Comparison of ENCODE assay signal across 25 cellular contexts in the genomic region with DNA sequence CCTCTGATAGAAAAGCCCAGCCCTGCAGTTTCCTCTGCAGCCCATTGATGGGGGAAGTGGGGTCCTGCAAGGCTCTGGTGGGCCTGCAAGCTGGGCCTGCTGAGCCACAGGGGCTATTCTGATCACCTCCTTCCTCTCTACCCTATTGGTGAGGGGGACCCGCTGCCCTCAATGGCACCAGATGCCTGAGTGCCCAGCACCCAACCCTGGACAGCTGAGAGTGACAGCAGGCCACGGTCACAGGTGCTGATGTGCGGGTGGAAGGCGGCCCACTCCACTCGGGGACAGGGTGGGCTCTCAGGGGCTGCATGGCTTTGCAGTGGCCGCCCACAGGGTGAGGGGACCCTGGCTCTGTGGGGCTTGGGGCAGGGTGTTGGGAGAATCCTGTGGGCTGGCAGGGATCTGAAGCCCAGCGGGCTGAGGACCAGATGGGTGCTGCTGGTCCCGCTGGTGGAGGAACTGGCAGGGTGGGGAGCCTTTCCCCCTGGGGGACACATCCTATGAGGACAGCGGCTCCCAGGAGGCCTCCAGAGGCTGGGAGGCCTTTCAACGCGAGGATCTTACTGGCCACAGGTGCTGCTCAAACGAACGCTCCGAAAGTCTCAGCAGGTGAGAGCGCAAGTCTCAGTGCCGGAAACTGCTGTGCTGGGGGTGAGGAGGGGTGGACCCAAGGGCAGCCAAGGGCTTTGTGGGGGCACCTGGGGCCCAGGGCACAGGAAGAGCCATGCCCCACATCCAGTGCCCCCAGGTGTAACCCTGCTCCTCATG. TPM values are rescaled to one million over a fixed set of nuclear protein-coding genes. Genes with fewer than 3 reads are reported as not detected.
A peak's percentile ranks its signal among the peaks of the same experiment; 100 is the strongest.
DNase-seq lines count a peak whose midpoint lies in the region; ATAC-seq and TF ChIP-seq lines count a peak whose summit lies in the region.
"Had no signal": no experiment of that assay in that cellular context is flagged by ENCODE, and none has a peak within 500 bp of the region (broad histone marks: within the 10 kb centered on the region; RNA-seq: fewer than 3 reads in every experiment).

No MANE protein-coding gene starts in this region.

- H3K14ac ChIP-seq in IMR-90 (replicated peaks; ENCODE audit: low read depth, low read length): no peak overlapping the region

- H3K4me1 ChIP-seq in IMR-90 (ENCODE audit: control insufficient read depth, insufficient read depth, low read length) (no peaks in the 10 kb centered on the region; the same call in 1 of the 2 replicates), lower lobe of right lung (peaks cover 45% of the 10 kb centered on the region)
- H3K4me1 ChIP-seq: ascending aorta, BE2C had no signal

- H3K9me1 ChIP-seq in IMR-90 (ENCODE audit: insufficient read depth, low read length): no peaks in the 10 kb centered on the region

- no peak overlapping the region for H3K4me3 ChIP-seq in IMR-90 (ENCODE audit: insufficient read depth, low read depth, low read length)
- no peak overlapping the region for H3K4me3 ChIP-seq in lower lobe of right lung
- H3K4me3 ChIP-seq: smooth muscle cell had no signal

- no peak overlapping the region for H4K8ac ChIP-seq in IMR-90 (ENCODE audit: low read depth in 2 of 2, low read length in 2 of 2)

- H3K27me3 Mint-ChIP-seq in T-helper 17 cell: peaks cover 32% of the 10 kb centered on the region
- peaks cover 5% of the 10 kb centered on the region for H3K27me3 Mint-ChIP-seq in type B pancreatic cell
- H3K27me3 Mint-ChIP-seq in activated T-helper 1 cell treated with anti-CD3 and anti-CD28 coated beads, Interleukin-12 subunit alpha, Interleukin-12 subunit beta, Interleukin-2, Interleukin-4 antibody, amounts not matched to agents 30 ng/mL and 10 ng/mL and 1 ng/mL, durations not matched to agents 14 hours and 24 hours and 36 hours (ENCODE audit: insufficient read depth): no peaks in the 10 kb centered on the region

- H3K4me2 ChIP-seq in IMR-90 (ENCODE audit: low read depth, low read length): no peak overlapping the region
- H3K4me2 ChIP-seq: smooth muscle cell had no signal

- intact Hi-C loops in IMR-90 (cut with micrococcal nuclease): no loop called here
- intact Hi-C loops in lower lobe of right lung (cut with DNase I): no loop called here
- intact Hi-C loops in activated T-helper 1 cell treated with anti-CD3 and anti-CD28 coated beads, Interleukin-12 subunit alpha, Interleukin-12 subunit beta, Interleukin-2, Interleukin-4 antibody, amounts not matched to agents 30 ng/mL and 10 ng/mL and 1 ng/mL, durations not matched to agents 14 hours and 24 hours and 36 hours (cut with micrococcal nuclease): no loop called here

- TF ChIP-seq CTCF in IMR-90 (conservative IDR thresholded peaks at IDR 0.05; ENCODE audit: low read depth, low read length): no peak
- TF ChIP-seq CTCF in lower lobe of right lung (IDR thresholded peaks at IDR 0.05): no peak
- TF ChIP-seq CTCF in type B pancreatic cell (conservative IDR thresholded peaks at IDR 0.05): no peak

- no peaks in the 10 kb centered on the region for H3K79me1 ChIP-seq in IMR-90 (ENCODE audit: low read depth in 1 of 2, low read length in 2 of 2)

- H2BK15ac ChIP-seq in IMR-90 (ENCODE audit: low read depth, low read length): no peak overlapping the region

- H3K27ac ChIP-seq in IMR-90 (ENCODE audit: insufficient read depth, low read length): no peak overlapping the region
- H3K27ac ChIP-seq in lower lobe of right lung: peak overlapping the region; percentile 77

- H2AFZ ChIP-seq in IMR-90 (replicated peaks; ENCODE audit: low read length, poor library complexity): peak overlapping the region; percentile 17

- H3K18ac ChIP-seq in IMR-90 (ENCODE audit: low read depth, low read length): no peak overlapping the region

- no peak overlapping the region for H3K4ac ChIP-seq in IMR-90 (ENCODE audit: low read depth, low read length)

- H3K9me3 ChIP-seq in IMR-90 (ENCODE audit: control insufficient read depth, insufficient read depth, low read length): no peaks in the 10 kb centered on the region
- H3K9me3 ChIP-seq in T-helper 17 cell (ENCODE audit: control insufficient read depth, low read length, poor library complexity, severe bottlenecking): no peaks in the 10 kb centered on the region
- H3K9me3 ChIP-seq in lower lobe of right lung: no peaks in the 10 kb centered on the region
- H3K9me3 ChIP-seq: ascending aorta, BE2C, esophagus squamous epithelium had no signal

- no TSS peak for BruUV-seq in IMR-90 (replicated peaks; lab: Mats Ljungman, UMichigan)

- TF ChIP-seq RAD21 in IMR-90 (IDR thresholded peaks at IDR 0.05; ENCODE audit: low read length): no peak

- in situ Hi-C loops in IMR-90 (cut with MboI; ENCODE audit: low sequenced_read_pairs): no loop called here

- no peak overlapping the region for H2AK5ac ChIP-seq in IMR-90 (ENCODE audit: low read depth, low read length)

- no peak overlapping the region for H4K5ac ChIP-seq in IMR-90 (ENCODE audit: low read depth, low read length)

- H4K91ac ChIP-seq in IMR-90 (ENCODE audit: insufficient read depth, low read depth, low read length): no peak overlapping the region

- no peak for TF ChIP-seq POLR2A in IMR-90 (IDR thresholded peaks at IDR 0.05; ENCODE audit: low read depth, low read length)

- H2BK20ac ChIP-seq in IMR-90 (ENCODE audit: low read depth, low read length): no peak overlapping the region

- 84% methylated on average over 6 of the region's 16 CpGs; no CpG with 5 or more reads in 1 of the 2 experiments for WGBS in IMR-90 (ENCODE audit: extremely low coverage in 2 of 2, insufficient read length in 1 of 2), 2 experiments

- no peak overlapping the region for H3K9ac ChIP-seq in IMR-90 (ENCODE audit: low read depth, low read length)

- ATAC-seq in IMR-90 (ENCODE audit: low read depth) (no peak), T-helper 17 cell (no peak), lower lobe of right lung (no peak), GM18870 (IDR thresholded peaks at IDR 0.05; ENCODE audit: unreplicated experiment) (no peak)
- ATAC-seq: activated T-cell treated with anti-CD3 and anti-CD28 coated beads, Interleukin-2, amount 50 U/mL, for 4 hours; natural killer cell treated with Interleukin-12 subunit alpha and Interleukin-12 subunit beta and Interleukin-15 and Interleukin-18, amount 100 ng/mL, for 72 hours had no signal

- H2BK5ac ChIP-seq in IMR-90 (ENCODE audit: low read depth, low read length, poor library complexity, severe bottlenecking): no peak overlapping the region

- H4K20me1 ChIP-seq in IMR-90 (ENCODE audit: insufficient read depth, low read length): no peaks in the 10 kb centered on the region

- H3K9me3 Mint-ChIP-seq in type B pancreatic cell: no peaks in the 10 kb centered on the region
- no peaks in the 10 kb centered on the region for H3K9me3 Mint-ChIP-seq in activated T-helper 1 cell treated with anti-CD3 and anti-CD28 coated beads, Interleukin-12 subunit alpha, Interleukin-12 subunit beta, Interleukin-2, Interleukin-4 antibody, amounts not matched to agents 30 ng/mL and 10 ng/mL and 1 ng/mL, durations not matched to agents 14 hours and 24 hours and 36 hours
- H3K9me3 Mint-ChIP-seq: activated naive CD4-positive, alpha-beta T cell treated with anti-CD3 and anti-CD28 coated beads, Interleukin-2, amount 10 ng/mL, durations not matched to agents 7 days and 5 days; activated T-cell treated with anti-CD3 and anti-CD28 coated beads, Interleukin-2, amount 50 U/mL, for 4 hours; mesothelial cell of epicardium; natural killer cell treated with Interleukin-12 subunit alpha and Interleukin-12 subunit beta and Interleukin-15 and Interleukin-18, amount 100 ng/mL, for 72 hours had no signal

- no peak overlapping the region for H2AK9ac ChIP-seq in IMR-90 (replicated peaks; ENCODE audit: low read depth, low read length, poor library complexity)

- no peak overlapping the region for H3K56ac ChIP-seq in IMR-90 (ENCODE audit: extremely low read depth, insufficient read depth, low read length)

- no peak overlapping the region for H3K23ac ChIP-seq in IMR-90 (ENCODE audit: low read depth, low read length)

- H3K36me3 Mint-ChIP-seq in T-helper 17 cell (ENCODE audit: low read depth) (no peaks in the 10 kb centered on the region), type B pancreatic cell (no peaks in the 10 kb centered on the region)
- no peaks in the 10 kb centered on the region for H3K36me3 Mint-ChIP-seq in activated T-helper 1 cell treated with anti-CD3 and anti-CD28 coated beads, Interleukin-12 subunit alpha, Interleukin-12 subunit beta, Interleukin-2, Interleukin-4 antibody, amounts not matched to agents 30 ng/mL and 10 ng/mL and 1 ng/mL, durations not matched to agents 14 hours and 24 hours and 36 hours (ENCODE audit: low read depth)
- H3K36me3 Mint-ChIP-seq: activated naive CD4-positive, alpha-beta T cell treated with anti-CD3 and anti-CD28 coated beads, Interleukin-2, amount 10 ng/mL, durations not matched to agents 7 days and 5 days; mesothelial cell of epicardium; natural killer cell treated with Interleukin-12 subunit alpha and Interleukin-12 subunit beta and Interleukin-15 and Interleukin-18, amount 100 ng/mL, for 72 hours had no signal

- H3K27me3 ChIP-seq in IMR-90 (ENCODE audit: control insufficient read depth, insufficient read depth, low read length) (peaks cover 65% of the 10 kb centered on the region), lower lobe of right lung (ENCODE audit: low read depth) (no peaks in the 10 kb centered on the region)
- H3K27me3 ChIP-seq: ascending aorta, BE2C had no signal

- no peak for DNase-seq in IMR-90
- DNase-seq in T-helper 17 cell: no peak
- no peak for DNase-seq in lower lobe of right lung
- peak; percentile 62 for DNase-seq in type B pancreatic cell (ENCODE audit: extremely low spot score, unreplicated experiment)
- DNase-seq in activated T-helper 1 cell treated with anti-CD3 and anti-CD28 coated beads, Interleukin-12 subunit alpha, Interleukin-12 subunit beta, Interleukin-2, Interleukin-4 antibody, amounts not matched to agents 30 ng/mL and 10 ng/mL and 1 ng/mL, durations not matched to agents 14 hours and 24 hours and 36 hours (ENCODE audit: low spot score): no peak
- DNase-seq in UCSD-AML1 (lab: John Stamatoyannopoulos, UW; ENCODE audit: unreplicated experiment): no peak
- no peak for DNase-seq in stimulated activated CD4-positive, alpha-beta T cell treated with anti-CD3 and anti-CD28 coated beads, Interleukin-4, amount 100 ng/mL, for 1 hour
- DNase-seq: activated CD4-positive, alpha-beta T cell treated with anti-CD3 and anti-CD28 coated beads, Interleukin-2, amount 50 U/mL, for 48 hours; activated naive CD4-positive, alpha-beta T cell treated with anti-CD3 and anti-CD28 coated beads, Interleukin-2, amount 10 ng/mL, durations not matched to agents 7 days and 5 days; activated T-cell treated with anti-CD3 and anti-CD28 coated beads, Interleukin-2, amount 50 U/mL, for 4 hours; BE2C; COR-L47; effector CD4-positive, alpha-beta T cell; EL; esophagus squamous epithelium; kidney glomerular epithelial cell; NCI-H1105 treated with DMSO at 0.1 percent for 48 hours; NCI-H526; Right ventricle myocardium superior; stimulated activated CD4-positive, alpha-beta T cell treated with anti-CD3 and anti-CD28 coated beads, Interleukin-4, amount 100 ng/mL, for 4 hours had no signal

- H2BK120ac ChIP-seq in IMR-90 (ENCODE audit: low read depth, low read length): no peak overlapping the region

- H3K4me3 Mint-ChIP-seq in T-helper 17 cell: no peak overlapping the region
- no peak overlapping the region for H3K4me3 Mint-ChIP-seq in type B pancreatic cell
- H3K4me3 Mint-ChIP-seq in activated T-helper 1 cell treated with anti-CD3 and anti-CD28 coated beads, Interleukin-12 subunit alpha, Interleukin-12 subunit beta, Interleukin-2, Interleukin-4 antibody, amounts not matched to agents 30 ng/mL and 10 ng/mL and 1 ng/mL, durations not matched to agents 14 hours and 24 hours and 36 hours: no peak overlapping the region
- H3K4me3 Mint-ChIP-seq: activated naive CD4-positive, alpha-beta T cell treated with anti-CD3 and anti-CD28 coated beads, Interleukin-2, amount 10 ng/mL, durations not matched to agents 7 days and 5 days; activated T-cell treated with anti-CD3 and anti-CD28 coated beads, Interleukin-2, amount 50 U/mL, for 4 hours; mesothelial cell of epicardium; natural killer cell treated with Interleukin-12 subunit alpha and Interleukin-12 subunit beta and Interleukin-15 and Interleukin-18, amount 100 ng/mL, for 72 hours had no signal

- peak overlapping the region; percentile 24 for H3K27ac Mint-ChIP-seq in T-helper 17 cell
- H3K27ac Mint-ChIP-seq in type B pancreatic cell: no peak overlapping the region
- H3K27ac Mint-ChIP-seq in activated T-helper 1 cell treated with anti-CD3 and anti-CD28 coated beads, Interleukin-12 subunit alpha, Interleukin-12 subunit beta, Interleukin-2, Interleukin-4 antibody, amounts not matched to agents 30 ng/mL and 10 ng/mL and 1 ng/mL, durations not matched to agents 14 hours and 24 hours and 36 hours: no peak overlapping the region
- H3K27ac Mint-ChIP-seq: activated naive CD4-positive, alpha-beta T cell treated with anti-CD3 and anti-CD28 coated beads, Interleukin-2, amount 10 ng/mL, durations not matched to agents 7 days and 5 days; mesothelial cell of epicardium; natural killer cell treated with Interleukin-12 subunit alpha and Interleukin-12 subunit beta and Interleukin-15 and Interleukin-18, amount 100 ng/mL, for 72 hours had no signal

- H3K4me1 Mint-ChIP-seq in T-helper 17 cell: no peaks in the 10 kb centered on the region
- H3K4me1 Mint-ChIP-seq in type B pancreatic cell (ENCODE audit: unreplicated experiment): no peaks in the 10 kb centered on the region
- H3K4me1 Mint-ChIP-seq in activated T-helper 1 cell treated with anti-CD3 and anti-CD28 coated beads, Interleukin-12 subunit alpha, Interleukin-12 subunit beta, Interleukin-2, Interleukin-4 antibody, amounts not matched to agents 30 ng/mL and 10 ng/mL and 1 ng/mL, durations not matched to agents 14 hours and 24 hours and 36 hours (ENCODE audit: low read depth): no peaks in the 10 kb centered on the region
- H3K4me1 Mint-ChIP-seq: activated naive CD4-positive, alpha-beta T cell treated with anti-CD3 and anti-CD28 coated beads, Interleukin-2, amount 10 ng/mL, durations not matched to agents 7 days and 5 days; mesothelial cell of epicardium had no signal

- H3K36me3 ChIP-seq in IMR-90 (ENCODE audit: control insufficient read depth, insufficient read depth, low read length) (no peaks in the 10 kb centered on the region), lower lobe of right lung (no peaks in the 10 kb centered on the region)
- H3K36me3 ChIP-seq: ascending aorta, BE2C, esophagus squamous epithelium had no signal

- CTCF ChIA-PET in IMR-90 (lab: Yijun Ruan, JAX): no interaction called here

- dilution Hi-C loops in IMR-90 (cut with HindIII; ENCODE audit: low sequenced_read_pairs, unreplicated experiment): no loop called here

- POLR2A ChIA-PET in IMR-90 (lab: Charles Lee; ENCODE audit: unreplicated experiment): no interaction called here

RNA-seq across cellular contexts. Expression of gene LPCAT1, which starts 30.1 kb away (rescaled TPM):
- 17.7 and 22.2 TPM in 2 replicates for total RNA-seq in IMR-90 (2012; rRNA removed)
- 31.5 and 33.6 TPM in 2 replicates for polyA plus RNA-seq in IMR-90 (2012; rRNA removed)
- 38.2 and 38.4 TPM in 2 replicates for polyA plus RNA-seq in IMR-90 (2012; cell fraction: cytosol; rRNA removed)
- 63.9 and 71.1 TPM in 2 replicates for polyA plus RNA-seq in IMR-90 (2012; cell fraction: nucleus; rRNA removed; ENCODE audit: low replicate concordance)
- total RNA-seq in T-helper 17 cell: 10 to 100 TPM; 23.4 to 24.8 TPM
- 475 TPM for total RNA-seq in lower lobe of right lung
- 91.6 and 97.1 TPM in 2 replicates for total RNA-seq in type B pancreatic cell (ENCODE audit: low replicate concordance)
- 103 and 110 TPM in 2 replicates for total RNA-seq in activated T-helper 1 cell treated with anti-CD3 and anti-CD28 coated beads, Interleukin-12 subunit alpha, Interleukin-12 subunit beta, Interleukin-2, Interleukin-4 antibody, amounts not matched to agents 30 ng/mL and 10 ng/mL and 1 ng/mL, durations not matched to agents 14 hours and 24 hours and 36 hours
